Comparison of ENCODE assay signal across 8 cellular contexts in the genomic region with DNA sequence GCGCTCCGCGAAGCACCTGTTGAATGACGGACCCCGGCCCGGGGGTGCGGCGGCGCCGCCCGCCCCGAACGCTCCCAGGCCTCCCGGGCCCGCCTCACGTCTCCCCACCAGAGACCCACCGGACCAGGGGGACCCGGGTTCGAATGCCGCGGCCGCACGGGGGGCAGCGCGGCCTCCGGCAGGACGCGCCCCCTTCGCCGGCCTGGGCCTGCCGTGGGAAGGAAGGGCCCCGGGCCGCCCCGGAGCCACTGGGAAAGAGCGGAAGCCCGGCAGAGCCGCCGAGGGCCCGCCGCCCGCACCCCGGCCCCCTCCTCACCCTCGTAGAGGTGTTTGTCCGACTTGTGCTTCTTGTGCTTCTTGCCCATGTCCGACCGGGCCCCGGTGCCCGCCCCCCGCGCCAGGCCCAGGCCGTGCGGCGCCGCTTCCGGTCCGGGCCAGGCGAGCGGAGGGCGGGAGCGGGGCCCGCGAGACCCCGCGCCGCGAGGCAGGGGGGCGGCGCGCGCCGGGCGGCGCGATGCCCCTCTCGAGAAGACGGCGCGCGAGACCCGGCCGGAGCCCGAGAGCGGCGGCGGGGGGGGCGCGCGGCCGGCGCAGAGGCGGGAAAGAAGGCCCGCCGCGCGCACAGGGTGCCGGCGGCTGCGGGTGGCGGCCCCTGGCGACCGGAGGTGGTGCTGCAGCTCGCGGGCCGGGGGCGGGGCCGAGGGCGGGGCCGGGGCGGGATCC. TPM values are rescaled to one million over a fixed set of nuclear protein-coding genes. Genes with fewer than 3 reads are reported as not detected.
DNase-seq lines count a peak whose midpoint lies in the region; ATAC-seq, FAIRE-seq and TF ChIP-seq lines count a peak whose summit lies in the region.

A gene (minus strand): TSS at position 579 of the 723 bp plus-strand sequence. CDS start 214 bp downstream, at position 365.

- H3K4me1 ChIP-seq in pancreas (peaks cover 0 to 20% (median 20%) of the 10 kb centered on the region in 3 donors), thyroid gland (peaks cover 21 to 23% of the 10 kb centered on the region in 2 donors)

- H3K27me3 ChIP-seq in pancreas (no peaks in the 10 kb centered on the region), thyroid gland (no peaks in the 10 kb centered on the region)

- intact Hi-C loops in head of caudate nucleus (cut with DNase I) = no loop called here
- intact Hi-C loops in pancreas (cut with DNase I) = no loop called here
- intact Hi-C loops in thyroid gland (cut with DNase I) = no loop called here

- ATAC-seq in GM19395 (IDR thresholded peaks at IDR 0.05; ENCODE audit: unreplicated experiment) (peak; percentile 74), HG03521 (IDR thresholded peaks at IDR 0.05; ENCODE audit: unreplicated experiment) (peak; percentile 73), pancreas (peak; percentile 87 to 96 (median 90))

- FAIRE-seq in pancreas (lab: Jason Lieb, UNC) = no peak

- H3K36me3 ChIP-seq in pancreas (no peaks in the 10 kb centered on the region), thyroid gland (peaks cover 4 to 9% of the 10 kb centered on the region in 2 donors)

- TF ChIP-seq CTCF in pancreas (IDR thresholded peaks at IDR 0.05) (peak in 1 of 4 donors; percentile 33), thyroid gland (IDR thresholded peaks at IDR 0.05) (peak in 3 of 6 experiments; percentile 37 to 94 (median 66))

- DNase-seq in CMK (ENCODE audit: low read depth) (peak; percentile 32), SK-N-DZ (ENCODE audit: low spot score) (peak; percentile 59), head of caudate nucleus (peak in 39 of 42 donors; percentile 35 to 88 (median 72)), pancreas (peak; percentile 40 to 89 (median 70)), thyroid gland (peak; percentile 59 to 64)
- peak; percentile 69 for DNase-seq in activated naive CD4-positive, alpha-beta T cell treated with Interleukin-2 at 50 U/mL for 16 hours

- H3K9me3 ChIP-seq in pancreas (no peaks in the 10 kb centered on the region), thyroid gland (no peaks in the 10 kb centered on the region)

- H3K27ac ChIP-seq in pancreas (peak within 1 kb of the TSS in 1 of 4 donors; percentile 7), thyroid gland (peak within 1 kb of the TSS in 2 of 3 donors; percentile 55 to 65)

- H3K4me3 ChIP-seq in pancreas (peak within 1 kb of the TSS; percentile 87 to 100 (median 98)), thyroid gland (replicated peaks in 1 of 3) (peak within 1 kb of the TSS; percentile 78 to 95 (median 91))

- peak in 1 of 2 donors; percentile 37 for TF ChIP-seq POLR2A in thyroid gland (IDR thresholded peaks at IDR 0.05)

- 0 to 1% methylated on average over 62 to 109 of the region's 109 CpGs for WGBS in pancreas, 2 donors
- WGBS in thyroid gland, 2 donors = 0 to 1% methylated on average over 24 to 31 of the region's 109 CpGs

RNA-seq across cellular contexts. Expression of the gene that starts here (rescaled TPM):
- polyA plus RNA-seq in SK-N-DZ (2014; cell fraction: cytosol; rRNA removed) = 102 TPM in 2 replicates
- polyA plus RNA-seq in SK-N-DZ (2014; cell fraction: nucleus; rRNA removed) = 74.8 and 92.0 TPM in 2 replicates
- total RNA-seq in pancreas = 10 to 100 TPM; 25.4 to 40.4 (median 32.4) TPM
- 10 to 100 TPM; 23.4 to 34.2 TPM for polyA plus RNA-seq in pancreas
- 10 to 100 TPM; 41.4 to 56.0 (median 46.8) TPM for total RNA-seq in thyroid gland
